In the genomic region with DNA sequence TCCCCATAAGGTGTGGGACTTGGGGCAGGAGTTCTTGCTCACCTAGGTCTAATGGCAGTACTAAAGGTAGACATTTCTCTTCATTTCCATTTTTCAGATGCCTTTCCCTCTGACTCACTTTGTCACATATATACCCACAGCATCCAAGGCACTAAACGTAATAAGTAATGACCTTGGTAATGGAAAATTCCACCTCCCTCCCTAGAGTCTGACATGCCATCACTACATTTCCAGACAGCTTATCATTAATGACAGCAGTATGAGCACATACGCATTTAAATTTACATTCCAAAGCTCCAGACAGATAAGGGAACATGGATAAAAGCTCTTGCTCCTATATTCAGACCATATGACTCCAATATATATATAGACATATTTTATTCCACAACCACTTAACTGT, we compare ENCODE assay signal across 19 cellular contexts.
"Had no signal": no experiment of that assay in that cellular context is flagged by ENCODE, and none has a peak within 500 bp of the region (broad histone marks: within the 10 kb centered on the region; RNA-seq: fewer than 3 reads in every experiment).

No MANE protein-coding gene starts in this region.

- H3K27ac ChIP-seq: adrenal gland, colonic mucosa, epithelial cell of prostate, skin epidermis, suprapubic skin, transverse colon, vagina had no signal

- H3K4me1 ChIP-seq: adrenal gland, colonic mucosa, suprapubic skin, transverse colon, vagina had no signal

- ATAC-seq: activated naive CD4-positive, alpha-beta T cell treated with anti-CD3 and anti-CD28 coated beads, Interleukin-2, amount 50 U/mL, for 72 hours; left lobe of liver; stimulated activated naive CD8-positive, alpha-beta T cell treated with anti-CD3 and anti-CD28 coated beads, Interleukin-15, amount 100 ng/mL, for 72 hours had no signal

- H3K4me3 ChIP-seq: adrenal gland, colonic mucosa, skin epidermis, suprapubic skin, transverse colon, vagina had no signal

- DNase-seq: activated CD4-positive, alpha-beta T cell treated with anti-CD3 and anti-CD28 coated beads, Interleukin-2, amount 50 U/mL, for 4 hours; activated gamma-delta T cell treated with Interleukin-2 at 50 U/mL for 16 hours; adrenal gland; caudate nucleus; colonic mucosa; endodermal cell; midbrain; nucleus accumbens; retina; stimulated activated CD4-positive, alpha-beta T cell treated with anti-CD3 and anti-CD28 coated beads, Interleukin-15, amount 100 ng/mL, for 24 hours; stimulated activated CD4-positive, alpha-beta T cell treated with anti-CD3 and anti-CD28 coated beads, Interleukin-2, amount 100 ng/mL, for 48 hours; stimulated activated naive CD8-positive, alpha-beta T cell treated with anti-CD3 and anti-CD28 coated beads, Interleukin-15, amount 100 ng/mL, for 72 hours; transverse colon had no signal

- H3K27me3 ChIP-seq: adrenal gland, colonic mucosa, suprapubic skin, transverse colon, vagina had no signal

- H3K9me3 ChIP-seq: adrenal gland, colonic mucosa, suprapubic skin, transverse colon, vagina had no signal

- H3K36me3 ChIP-seq: adrenal gland, colonic mucosa, suprapubic skin, transverse colon, vagina had no signal
